ENCODE assay signal across 14 cellular contexts in the genomic region with DNA sequence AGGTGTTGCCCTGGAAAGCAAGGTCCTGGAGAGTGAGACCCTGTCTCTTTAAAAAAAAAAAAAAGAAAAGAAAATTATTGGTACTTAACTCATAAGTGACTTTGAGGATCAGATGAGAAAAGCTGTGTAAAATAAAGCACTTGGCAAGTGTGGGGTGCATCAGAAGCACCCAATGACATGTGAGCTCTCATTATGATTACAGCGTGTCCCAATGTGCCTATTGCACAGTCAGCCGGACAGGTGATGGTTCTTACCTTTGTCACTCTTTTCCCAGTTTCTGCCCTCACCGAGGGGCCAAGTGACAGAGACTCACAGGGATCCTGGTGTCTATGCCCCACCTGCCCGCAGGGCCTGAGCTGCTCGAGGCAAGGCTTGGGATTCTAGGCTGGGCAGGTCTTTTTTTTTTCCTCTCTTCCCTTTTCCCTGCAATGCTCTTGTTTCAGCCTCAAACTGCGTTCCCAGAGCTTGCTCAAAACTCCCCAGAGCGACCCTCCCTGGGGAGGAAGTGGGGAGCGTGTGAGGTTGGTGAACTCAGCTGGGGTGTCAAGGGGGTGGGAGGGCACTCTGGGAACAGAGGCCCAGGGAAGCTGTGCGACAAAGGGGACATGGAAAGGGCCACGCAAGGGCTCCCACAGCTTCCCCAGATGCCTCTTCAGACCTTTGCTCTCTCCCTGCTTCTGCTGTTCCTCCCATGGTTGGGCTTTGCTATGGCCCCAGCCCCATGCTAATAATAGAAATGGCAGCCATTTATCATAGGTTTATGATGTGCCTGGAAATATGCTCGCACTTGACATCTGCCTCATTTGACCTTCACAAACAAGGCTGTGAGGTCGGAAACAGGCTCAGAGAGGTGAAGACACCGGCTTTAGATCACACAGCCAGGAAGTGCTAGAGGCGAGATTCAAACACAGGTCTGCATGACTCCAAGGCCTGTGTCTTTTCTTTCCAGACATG. TPM values are rescaled to one million over a fixed set of nuclear protein-coding genes. Genes with fewer than 3 reads are reported as not detected.
DNase-seq lines count a peak whose midpoint lies in the region; ATAC-seq and TF ChIP-seq lines count a peak whose summit lies in the region.
"Had no signal": no experiment of that assay in that cellular context is flagged by ENCODE, and none has a peak within 500 bp of the region (broad histone marks: within the 10 kb centered on the region; RNA-seq: fewer than 3 reads in every experiment).

No MANE protein-coding gene starts in this region.

- TF ChIP-seq POLR2A in body of pancreas (IDR thresholded peaks at IDR 0.05) = no peak

- 58 to 59% methylated on average over 14 of the region's 14 CpGs for WGBS in body of pancreas, 2 donors

- H3K4me1 Mint-ChIP-seq in endothelial cell (ENCODE audit: unreplicated experiment) = peaks cover 31% of the 10 kb centered on the region
- H3K4me1 Mint-ChIP-seq: stimulated activated memory B cell treated with anti-CD40 and anti-IgM and Interleukin-4, amounts not matched to agents 10 μg/mL and 1 μg/mL and 100 μg/mL, for 72 hours had no signal

- peak overlapping the region in 1 of 4 donors; percentile 10 for H3K27ac ChIP-seq in body of pancreas
- H3K27ac ChIP-seq in right atrium auricular region = peak overlapping the region; percentile 90 to 97
- peak overlapping the region; percentile 99 for H3K27ac ChIP-seq in rectal smooth muscle tissue (ENCODE audit: low read depth, low read length)

- CTCF ChIA-PET in HEK293T (lab: Yijun Ruan, JAX) = interaction anchor here (0.6 to 1.4 kb wide), 6 partner anchors 19 to 919 kb away, joined by 3 to 5 read pairs (median 3); no protein-coding TSS in a partner anchor

- peaks cover 4% of the 10 kb centered on the region for H3K36me3 Mint-ChIP-seq in endothelial cell (ENCODE audit: low read depth, unreplicated experiment)
- H3K36me3 Mint-ChIP-seq: stimulated activated memory B cell treated with anti-CD40 and anti-IgM and Interleukin-4, amounts not matched to agents 10 μg/mL and 1 μg/mL and 100 μg/mL, for 72 hours had no signal

- H3K36me3 ChIP-seq in body of pancreas (replicated peaks in 1 of 2; ENCODE audit: insufficient read depth in 1 of 2, low read depth in 2 of 2) (no peaks in the 10 kb centered on the region), right atrium auricular region (peaks cover 3% of the 10 kb centered on the region), rectal smooth muscle tissue (ENCODE audit: control insufficient read depth, insufficient read depth, low read length) (peaks cover 61% of the 10 kb centered on the region)

- peak overlapping the region; percentile 43 for H3K9ac ChIP-seq in rectal smooth muscle tissue (ENCODE audit: low read length)

- H3K4me3 ChIP-seq in AG10803 (ENCODE audit: low read length) = peak overlapping the region; percentile 8
- no peak overlapping the region for H3K4me3 ChIP-seq in body of pancreas
- H3K4me3 ChIP-seq in right atrium auricular region = no peak overlapping the region
- peak overlapping the region; percentile 40 for H3K4me3 ChIP-seq in rectal smooth muscle tissue (ENCODE audit: low read length)
- H3K4me3 ChIP-seq: dorsolateral prefrontal cortex had no signal

- peaks cover 7% of the 10 kb centered on the region for H3K27me3 Mint-ChIP-seq in endothelial cell (ENCODE audit: unreplicated experiment)
- H3K27me3 Mint-ChIP-seq: activated CD4-positive, alpha-beta T cell treated with anti-CD3 and anti-CD28 coated beads, Interleukin-2, amount 10 ng/mL, durations not matched to agents 7 days and 5 days had no signal

- ATAC-seq in body of pancreas (peak; percentile 15), esophagus mucosa (no peak)
- ATAC-seq: stimulated activated memory B cell treated with anti-CD40 and anti-IgM and Interleukin-4, amounts not matched to agents 10 μg/mL and 1 μg/mL and 100 μg/mL, for 72 hours had no signal

- intact Hi-C loops in body of pancreas (cut with DNase I) = no loop called here

- no peaks in the 10 kb centered on the region for H3K9me3 Mint-ChIP-seq in endothelial cell (ENCODE audit: unreplicated experiment)
- H3K9me3 Mint-ChIP-seq: activated CD4-positive, alpha-beta T cell treated with anti-CD3 and anti-CD28 coated beads, Interleukin-2, amount 10 ng/mL, durations not matched to agents 7 days and 5 days; stimulated activated memory B cell treated with anti-CD40 and anti-IgM and Interleukin-4, amounts not matched to agents 10 μg/mL and 1 μg/mL and 100 μg/mL, for 72 hours had no signal

- DNase-seq in AG10803 (ENCODE audit: low read depth) = no peak
- DNase-seq in body of pancreas = no peak
- no peak for DNase-seq in right atrium auricular region (ENCODE audit: low spot score)
- no peak for DNase-seq in stimulated activated naive CD4-positive, alpha-beta T cell treated with Interleukin-2 at 50 U/mL for 16 hours (lab: John Stamatoyannopoulos, UW)
- no peak for DNase-seq in HEK293T (ENCODE audit: extremely low spot score)
- DNase-seq in endothelial cell (ENCODE audit: low spot score) = no peak
- DNase-seq: activated CD4-positive, alpha-beta T cell treated with anti-CD3 and anti-CD28 coated beads, Interleukin-2, amount 10 ng/mL, durations not matched to agents 7 days and 5 days; activated gamma-delta T cell treated with Interleukin-2 at 50 U/mL for 16 hours; dorsolateral prefrontal cortex; NCI-H1417; SW 1271 had no signal

- TF ChIP-seq CTCF in AG10803 (conservative IDR thresholded peaks at IDR 0.05; ENCODE audit: low read length) = no peak
- TF ChIP-seq CTCF in body of pancreas (IDR thresholded peaks at IDR 0.05) = no peak
- no peak for TF ChIP-seq CTCF in right atrium auricular region (IDR thresholded peaks at IDR 0.05)
- TF ChIP-seq CTCF in endothelial cell (IDR thresholded peaks at IDR 0.05; ENCODE audit: unreplicated experiment) = no peak

- H3K4me1 ChIP-seq in body of pancreas (no peaks in the 10 kb centered on the region), right atrium auricular region (peaks cover 0 to 95% of the 10 kb centered on the region in 2 donors), rectal smooth muscle tissue (ENCODE audit: control insufficient read depth, insufficient read depth, low read length) (peaks cover 66% of the 10 kb centered on the region)

- H3K27me3 ChIP-seq in body of pancreas = no peaks in the 10 kb centered on the region
- no peaks in the 10 kb centered on the region for H3K27me3 ChIP-seq in right atrium auricular region
- no peaks in the 10 kb centered on the region for H3K27me3 ChIP-seq in rectal smooth muscle tissue (ENCODE audit: control insufficient read depth, insufficient read depth, low read length)
- H3K27me3 ChIP-seq: dorsolateral prefrontal cortex had no signal

- H3K27ac Mint-ChIP-seq in endothelial cell (ENCODE audit: unreplicated experiment) = no peak overlapping the region
- H3K27ac Mint-ChIP-seq: activated CD4-positive, alpha-beta T cell treated with anti-CD3 and anti-CD28 coated beads, Interleukin-2, amount 10 ng/mL, durations not matched to agents 7 days and 5 days; stimulated activated memory B cell treated with anti-CD40 and anti-IgM and Interleukin-4, amounts not matched to agents 10 μg/mL and 1 μg/mL and 100 μg/mL, for 72 hours had no signal

- POLR2A ChIA-PET in HEK293T (lab: Yijun Ruan, JAX) = interaction anchor here (0.6 to 1.3 kb wide), 2 partner anchors 18 to 20 kb away, joined by 3 to 4 read pairs; no protein-coding TSS in a partner anchor

- H3K9me3 ChIP-seq in body of pancreas = no peaks in the 10 kb centered on the region
- no peaks in the 10 kb centered on the region for H3K9me3 ChIP-seq in right atrium auricular region

- H3K4me3 Mint-ChIP-seq in endothelial cell (ENCODE audit: unreplicated experiment) = no peak overlapping the region
- H3K4me3 Mint-ChIP-seq: activated CD4-positive, alpha-beta T cell treated with anti-CD3 and anti-CD28 coated beads, Interleukin-2, amount 10 ng/mL, durations not matched to agents 7 days and 5 days; stimulated activated memory B cell treated with anti-CD40 and anti-IgM and Interleukin-4, amounts not matched to agents 10 μg/mL and 1 μg/mL and 100 μg/mL, for 72 hours had no signal

TF ChIP-seq in HEK293T, 16 proteins besides CTCF, POLR2A, EP300 and RAD21:
- TF ChIP-seq HDGF (IDR thresholded peaks at IDR 0.05; ENCODE audit: borderline replicate concordance) (no peak), ARNT (IDR thresholded peaks at IDR 0.05) (no peak), SP1 (IDR thresholded peaks at IDR 0.05) (no peak), FOXK2 (IDR thresholded peaks at IDR 0.05) (no peak), SUZ12 (IDR thresholded peaks at IDR 0.05) (no peak), L3MBTL2 (conservative IDR thresholded peaks at IDR 0.05) (no peak), TARDBP (IDR thresholded peaks at IDR 0.05) (no peak)

RNA-seq across cellular contexts. Expression of a gene that starts 40.7 kb away (rescaled TPM):
- total RNA-seq in body of pancreas (not detected), right atrium auricular region (1 to 10 TPM in 1 of 2 donors, under 1 TPM in 1; 0.83 to 2.9 TPM), endothelial cell (ENCODE audit: unreplicated experiment) (not detected), esophagus mucosa (0.28 TPM)
- total RNA-seq: activated CD4-positive, alpha-beta T cell treated with anti-CD3 and anti-CD28 coated beads, Interleukin-2, amount 10 ng/mL, durations not matched to agents 7 days and 5 days had no signal

Comparison
In these comparisons a context has a peak if more than half of its experiments do, and no peak if none do; other contexts are left out.
1. H3K4me3 ChIP-seq: peak in AG10803 (single experiment) and rectal smooth muscle tissue (single experiment); none in body of pancreas (0 of 2) and right atrium auricular region (0 of 2).